Comparison of ENCODE assay signal across 1 cellular context in the genomic region with DNA sequence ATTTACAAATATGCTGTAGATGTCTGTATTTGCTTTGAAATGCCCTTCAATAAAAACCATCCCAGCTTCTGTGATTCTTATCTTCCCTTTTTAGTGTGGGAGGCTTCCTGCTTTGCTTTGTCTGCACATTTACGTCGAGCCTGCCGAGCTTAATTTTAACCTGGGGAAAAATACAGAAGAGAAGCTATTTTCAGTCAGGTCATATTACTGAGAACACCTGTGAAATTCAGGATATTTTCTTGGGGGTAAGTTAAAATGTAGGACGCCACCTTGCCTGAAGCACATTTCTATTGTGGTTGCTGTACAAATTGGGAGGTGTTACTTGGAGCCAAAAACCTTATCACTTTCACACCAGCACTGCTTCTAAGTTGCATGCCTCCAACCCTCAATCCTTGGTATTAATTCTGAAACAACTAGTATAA.
A peak's percentile ranks its signal among the peaks of the same experiment; 100 is the strongest.
TF ChIP-seq lines count a peak whose summit lies in the region.

No MANE protein-coding gene starts in this region.

TF ChIP-seq in K562, 482 proteins besides CTCF, POLR2A, EP300 and RAD21 (continued from another document):
- TF ChIP-seq, protein P1, sequence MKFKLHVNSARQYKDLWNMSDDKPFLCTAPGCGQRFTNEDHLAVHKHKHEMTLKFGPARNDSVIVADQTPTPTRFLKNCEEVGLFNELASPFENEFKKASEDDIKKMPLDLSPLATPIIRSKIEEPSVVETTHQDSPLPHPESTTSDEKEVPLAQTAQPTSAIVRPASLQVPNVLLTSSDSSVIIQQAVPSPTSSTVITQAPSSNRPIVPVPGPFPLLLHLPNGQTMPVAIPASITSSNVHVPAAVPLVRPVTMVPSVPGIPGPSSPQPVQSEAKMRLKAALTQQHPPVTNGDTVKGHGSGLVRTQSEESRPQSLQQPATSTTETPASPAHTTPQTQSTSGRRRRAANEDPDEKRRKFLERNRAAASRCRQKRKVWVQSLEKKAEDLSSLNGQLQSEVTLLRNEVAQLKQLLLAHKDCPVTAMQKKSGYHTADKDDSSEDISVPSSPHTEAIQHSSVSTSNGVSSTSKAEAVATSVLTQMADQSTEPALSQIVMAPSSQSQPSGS (CRISPR knock-in tag; IDR thresholded peaks at IDR 0.05): no peak
- no peak for TF ChIP-seq DACH1 (IDR thresholded peaks at IDR 0.05; ENCODE audit: partially characterized antibody)
- 0 out of 2 replicates have a peak, but pooled peaks have one; percentile 17 for TF ChIP-seq MTA2 (IDR thresholded peaks at IDR 0.05; ENCODE audit: low read depth)
- no peak for TF ChIP-seq MCM7 (IDR thresholded peaks at IDR 0.05)
- no peak for TF ChIP-seq ZNF143 (CRISPR knock-in tag; IDR thresholded peaks at IDR 0.05)
- TF ChIP-seq TAF9B (IDR thresholded peaks at IDR 0.05; ENCODE audit: partially characterized antibody): no peak
- TF ChIP-seq BRF1 (IDR thresholded peaks at IDR 0.05; ENCODE audit: borderline replicate concordance, extremely low read depth, insufficient read length): no peak
- TF ChIP-seq, protein P2, sequence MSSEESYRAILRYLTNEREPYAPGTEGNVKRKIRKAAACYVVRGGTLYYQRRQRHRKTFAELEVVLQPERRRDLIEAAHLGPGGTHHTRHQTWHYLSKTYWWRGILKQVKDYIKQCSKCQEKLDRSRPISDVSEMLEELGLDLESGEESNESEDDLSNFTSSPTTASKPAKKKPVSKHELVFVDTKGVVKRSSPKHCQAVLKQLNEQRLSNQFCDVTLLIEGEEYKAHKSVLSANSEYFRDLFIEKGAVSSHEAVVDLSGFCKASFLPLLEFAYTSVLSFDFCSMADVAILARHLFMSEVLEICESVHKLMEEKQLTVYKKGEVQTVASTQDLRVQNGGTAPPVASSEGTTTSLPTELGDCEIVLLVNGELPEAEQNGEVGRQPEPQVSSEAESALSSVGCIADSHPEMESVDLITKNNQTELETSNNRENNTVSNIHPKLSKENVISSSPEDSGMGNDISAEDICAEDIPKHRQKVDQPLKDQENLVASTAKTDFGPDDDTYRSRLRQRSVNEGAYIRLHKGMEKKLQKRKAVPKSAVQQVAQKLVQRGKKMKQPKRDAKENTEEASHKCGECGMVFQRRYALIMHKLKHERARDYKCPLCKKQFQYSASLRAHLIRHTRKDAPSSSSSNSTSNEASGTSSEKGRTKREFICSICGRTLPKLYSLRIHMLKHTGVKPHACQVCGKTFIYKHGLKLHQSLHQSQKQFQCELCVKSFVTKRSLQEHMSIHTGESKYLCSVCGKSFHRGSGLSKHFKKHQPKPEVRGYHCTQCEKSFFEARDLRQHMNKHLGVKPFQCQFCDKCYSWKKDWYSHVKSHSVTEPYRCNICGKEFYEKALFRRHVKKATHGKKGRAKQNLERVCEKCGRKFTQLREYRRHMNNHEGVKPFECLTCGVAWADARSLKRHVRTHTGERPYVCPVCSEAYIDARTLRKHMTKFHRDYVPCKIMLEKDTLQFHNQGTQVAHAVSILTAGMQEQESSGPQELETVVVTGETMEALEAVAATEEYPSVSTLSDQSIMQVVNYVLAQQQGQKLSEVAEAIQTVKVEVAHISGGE (CRISPR knock-in tag; IDR thresholded peaks at IDR 0.05): no peak
- TF ChIP-seq, protein P3, sequence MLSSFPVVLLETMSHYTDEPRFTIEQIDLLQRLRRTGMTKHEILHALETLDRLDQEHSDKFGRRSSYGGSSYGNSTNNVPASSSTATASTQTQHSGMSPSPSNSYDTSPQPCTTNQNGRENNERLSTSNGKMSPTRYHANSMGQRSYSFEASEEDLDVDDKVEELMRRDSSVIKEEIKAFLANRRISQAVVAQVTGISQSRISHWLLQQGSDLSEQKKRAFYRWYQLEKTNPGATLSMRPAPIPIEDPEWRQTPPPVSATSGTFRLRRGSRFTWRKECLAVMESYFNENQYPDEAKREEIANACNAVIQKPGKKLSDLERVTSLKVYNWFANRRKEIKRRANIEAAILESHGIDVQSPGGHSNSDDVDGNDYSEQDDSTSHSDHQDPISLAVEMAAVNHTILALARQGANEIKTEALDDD (IDR thresholded peaks at IDR 0.05): peak; percentile 85
- TF ChIP-seq CBX8 (IDR thresholded peaks at IDR 0.05; ENCODE audit: borderline replicate concordance, extremely low read depth, low read depth, low read length, poor library complexity, severe bottlenecking): no peak
- no peak for TF ChIP-seq BRD9 (IDR thresholded peaks at IDR 0.05; ENCODE audit: low read depth, partially characterized antibody)
- peak; percentile 39; the same call in 1 of the 2 replicates for TF ChIP-seq ZNF316 (IDR thresholded peaks at IDR 0.05)
- TF ChIP-seq LCOR (CRISPR knock-in tag; IDR thresholded peaks at IDR 0.05): peak; percentile 58
- TF ChIP-seq, protein P4, sequence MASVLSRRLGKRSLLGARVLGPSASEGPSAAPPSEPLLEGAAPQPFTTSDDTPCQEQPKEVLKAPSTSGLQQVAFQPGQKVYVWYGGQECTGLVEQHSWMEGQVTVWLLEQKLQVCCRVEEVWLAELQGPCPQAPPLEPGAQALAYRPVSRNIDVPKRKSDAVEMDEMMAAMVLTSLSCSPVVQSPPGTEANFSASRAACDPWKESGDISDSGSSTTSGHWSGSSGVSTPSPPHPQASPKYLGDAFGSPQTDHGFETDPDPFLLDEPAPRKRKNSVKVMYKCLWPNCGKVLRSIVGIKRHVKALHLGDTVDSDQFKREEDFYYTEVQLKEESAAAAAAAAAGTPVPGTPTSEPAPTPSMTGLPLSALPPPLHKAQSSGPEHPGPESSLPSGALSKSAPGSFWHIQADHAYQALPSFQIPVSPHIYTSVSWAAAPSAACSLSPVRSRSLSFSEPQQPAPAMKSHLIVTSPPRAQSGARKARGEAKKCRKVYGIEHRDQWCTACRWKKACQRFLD (CRISPR knock-in tag; IDR thresholded peaks at IDR 0.05): 0 out of 2 replicates have a peak, but pooled peaks have one; percentile 18
- TF ChIP-seq TCF7 (IDR thresholded peaks at IDR 0.05; ENCODE audit: borderline replicate concordance): no peak
- TF ChIP-seq TEAD4 (IDR thresholded peaks at IDR 0.05; ENCODE audit: low read length): peak; percentile 53; the same call in 1 of the 2 replicates
- no peak for TF ChIP-seq TEAD4 (CRISPR knock-in tag; IDR thresholded peaks at IDR 0.05; ENCODE audit: borderline replicate concordance)
- no peak for TF ChIP-seq KHSRP (IDR thresholded peaks at IDR 0.05)
- TF ChIP-seq ETV1 (tag; conservative IDR thresholded peaks at IDR 0.05; ENCODE audit: low read depth): peak; percentile 81
- TF ChIP-seq, protein P5, sequence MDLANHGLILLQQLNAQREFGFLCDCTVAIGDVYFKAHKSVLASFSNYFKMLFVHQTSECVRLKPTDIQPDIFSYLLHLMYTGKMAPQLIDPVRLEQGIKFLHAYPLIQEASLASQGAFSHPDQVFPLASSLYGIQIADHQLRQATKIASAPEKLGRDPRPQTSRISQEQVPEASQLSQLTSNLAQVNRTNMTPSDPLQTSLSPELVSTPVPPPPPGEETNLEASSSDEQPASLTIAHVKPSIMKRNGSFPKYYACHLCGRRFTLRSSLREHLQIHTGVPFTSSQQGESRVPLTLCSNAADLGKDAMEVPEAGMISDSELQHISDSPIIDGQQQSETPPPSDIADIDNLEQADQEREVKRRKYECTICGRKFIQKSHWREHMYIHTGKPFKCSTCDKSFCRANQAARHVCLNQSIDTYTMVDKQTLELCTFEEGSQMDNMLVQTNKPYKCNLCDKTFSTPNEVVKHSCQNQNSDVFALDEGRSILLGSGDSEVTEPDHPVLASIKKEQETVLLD (IDR thresholded peaks at IDR 0.05): 0 out of 2 replicates have a peak, but pooled peaks have one; percentile 33
- TF ChIP-seq ZEB2 (IDR thresholded peaks at IDR 0.05): peak; percentile 36; the same call in 1 of the 2 replicates
- no peak for TF ChIP-seq CHD4 (IDR thresholded peaks at IDR 0.05; ENCODE audit: insufficient read depth, insufficient replicate concordance, low read depth, low read length, poor library complexity, severe bottlenecking)
- peak; percentile 65 for TF ChIP-seq EGR1 (conservative IDR thresholded peaks at IDR 0.05)
- TF ChIP-seq, protein P6, sequence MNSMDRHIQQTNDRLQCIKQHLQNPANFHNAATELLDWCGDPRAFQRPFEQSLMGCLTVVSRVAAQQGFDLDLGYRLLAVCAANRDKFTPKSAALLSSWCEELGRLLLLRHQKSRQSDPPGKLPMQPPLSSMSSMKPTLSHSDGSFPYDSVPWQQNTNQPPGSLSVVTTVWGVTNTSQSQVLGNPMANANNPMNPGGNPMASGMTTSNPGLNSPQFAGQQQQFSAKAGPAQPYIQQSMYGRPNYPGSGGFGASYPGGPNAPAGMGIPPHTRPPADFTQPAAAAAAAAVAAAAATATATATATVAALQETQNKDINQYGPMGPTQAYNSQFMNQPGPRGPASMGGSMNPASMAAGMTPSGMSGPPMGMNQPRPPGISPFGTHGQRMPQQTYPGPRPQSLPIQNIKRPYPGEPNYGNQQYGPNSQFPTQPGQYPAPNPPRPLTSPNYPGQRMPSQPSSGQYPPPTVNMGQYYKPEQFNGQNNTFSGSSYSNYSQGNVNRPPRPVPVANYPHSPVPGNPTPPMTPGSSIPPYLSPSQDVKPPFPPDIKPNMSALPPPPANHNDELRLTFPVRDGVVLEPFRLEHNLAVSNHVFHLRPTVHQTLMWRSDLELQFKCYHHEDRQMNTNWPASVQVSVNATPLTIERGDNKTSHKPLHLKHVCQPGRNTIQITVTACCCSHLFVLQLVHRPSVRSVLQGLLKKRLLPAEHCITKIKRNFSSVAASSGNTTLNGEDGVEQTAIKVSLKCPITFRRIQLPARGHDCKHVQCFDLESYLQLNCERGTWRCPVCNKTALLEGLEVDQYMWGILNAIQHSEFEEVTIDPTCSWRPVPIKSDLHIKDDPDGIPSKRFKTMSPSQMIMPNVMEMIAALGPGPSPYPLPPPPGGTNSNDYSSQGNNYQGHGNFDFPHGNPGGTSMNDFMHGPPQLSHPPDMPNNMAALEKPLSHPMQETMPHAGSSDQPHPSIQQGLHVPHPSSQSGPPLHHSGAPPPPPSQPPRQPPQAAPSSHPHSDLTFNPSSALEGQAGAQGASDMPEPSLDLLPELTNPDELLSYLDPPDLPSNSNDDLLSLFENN (IDR thresholded peaks at IDR 0.05; ENCODE audit: low read depth in 2 of 2, low read length in 2 of 2): no peak
- no peak for TF ChIP-seq XRCC3 (IDR thresholded peaks at IDR 0.05)
- TF ChIP-seq ZNF707 (CRISPR knock-in tag; conservative IDR thresholded peaks at IDR 0.05): no peak
- TF ChIP-seq SMARCA4 (IDR thresholded peaks at IDR 0.05): peak; percentile 78
- no peak for TF ChIP-seq ZSCAN32 (CRISPR knock-in tag; IDR thresholded peaks at IDR 0.05)
- TF ChIP-seq ZNF644 (tag; IDR thresholded peaks at IDR 0.05; ENCODE audit: low read depth): no peak
- TF ChIP-seq GATAD2B (IDR thresholded peaks at IDR 0.05; ENCODE audit: borderline replicate concordance): no peak
- peak; percentile 53 for TF ChIP-seq GABPA (tag; conservative IDR thresholded peaks at IDR 0.05; ENCODE audit: low read depth)
- TF ChIP-seq, protein P7, sequence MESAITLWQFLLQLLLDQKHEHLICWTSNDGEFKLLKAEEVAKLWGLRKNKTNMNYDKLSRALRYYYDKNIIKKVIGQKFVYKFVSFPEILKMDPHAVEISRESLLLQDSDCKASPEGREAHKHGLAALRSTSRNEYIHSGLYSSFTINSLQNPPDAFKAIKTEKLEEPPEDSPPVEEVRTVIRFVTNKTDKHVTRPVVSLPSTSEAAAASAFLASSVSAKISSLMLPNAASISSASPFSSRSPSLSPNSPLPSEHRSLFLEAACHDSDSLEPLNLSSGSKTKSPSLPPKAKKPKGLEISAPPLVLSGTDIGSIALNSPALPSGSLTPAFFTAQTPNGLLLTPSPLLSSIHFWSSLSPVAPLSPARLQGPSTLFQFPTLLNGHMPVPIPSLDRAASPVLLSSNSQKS (CRISPR knock-in tag; IDR thresholded peaks at IDR 0.05): no peak
- TF ChIP-seq CBFA2T3 (IDR thresholded peaks at IDR 0.05): peak; percentile 66
- TF ChIP-seq NFATC3 (IDR thresholded peaks at IDR 0.05): 0 out of 2 replicates have a peak, but pooled peaks have one; percentile 62
- TF ChIP-seq TAL1 (IDR thresholded peaks at IDR 0.05): peak; percentile 32; the same call in 1 of the 2 replicates
- no peak for TF ChIP-seq SPI1 (IDR thresholded peaks at IDR 0.05; ENCODE audit: borderline replicate concordance, low read depth, low read length)
- TF ChIP-seq POLR2AphosphoS5 (IDR thresholded peaks at IDR 0.05; ENCODE audit: control insufficient read depth, insufficient read depth, low read depth, low read length): no peak
- TF ChIP-seq, protein P8, sequence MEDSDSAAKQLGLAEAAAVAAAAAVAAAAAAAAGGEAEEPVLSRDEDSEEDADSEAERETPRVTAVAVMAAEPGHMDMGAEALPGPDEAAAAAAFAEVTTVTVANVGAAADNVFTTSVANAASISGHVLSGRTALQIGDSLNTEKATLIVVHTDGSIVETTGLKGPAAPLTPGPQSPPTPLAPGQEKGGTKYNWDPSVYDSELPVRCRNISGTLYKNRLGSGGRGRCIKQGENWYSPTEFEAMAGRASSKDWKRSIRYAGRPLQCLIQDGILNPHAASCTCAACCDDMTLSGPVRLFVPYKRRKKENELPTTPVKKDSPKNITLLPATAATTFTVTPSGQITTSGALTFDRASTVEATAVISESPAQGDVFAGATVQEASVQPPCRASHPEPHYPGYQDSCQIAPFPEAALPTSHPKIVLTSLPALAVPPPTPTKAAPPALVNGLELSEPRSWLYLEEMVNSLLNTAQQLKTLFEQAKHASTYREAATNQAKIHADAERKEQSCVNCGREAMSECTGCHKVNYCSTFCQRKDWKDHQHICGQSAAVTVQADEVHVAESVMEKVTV (CRISPR knock-in tag; IDR thresholded peaks at IDR 0.05): no peak
- peak; percentile 67 for TF ChIP-seq SMARCE1 (IDR thresholded peaks at IDR 0.05)
